In the genomic region with DNA sequence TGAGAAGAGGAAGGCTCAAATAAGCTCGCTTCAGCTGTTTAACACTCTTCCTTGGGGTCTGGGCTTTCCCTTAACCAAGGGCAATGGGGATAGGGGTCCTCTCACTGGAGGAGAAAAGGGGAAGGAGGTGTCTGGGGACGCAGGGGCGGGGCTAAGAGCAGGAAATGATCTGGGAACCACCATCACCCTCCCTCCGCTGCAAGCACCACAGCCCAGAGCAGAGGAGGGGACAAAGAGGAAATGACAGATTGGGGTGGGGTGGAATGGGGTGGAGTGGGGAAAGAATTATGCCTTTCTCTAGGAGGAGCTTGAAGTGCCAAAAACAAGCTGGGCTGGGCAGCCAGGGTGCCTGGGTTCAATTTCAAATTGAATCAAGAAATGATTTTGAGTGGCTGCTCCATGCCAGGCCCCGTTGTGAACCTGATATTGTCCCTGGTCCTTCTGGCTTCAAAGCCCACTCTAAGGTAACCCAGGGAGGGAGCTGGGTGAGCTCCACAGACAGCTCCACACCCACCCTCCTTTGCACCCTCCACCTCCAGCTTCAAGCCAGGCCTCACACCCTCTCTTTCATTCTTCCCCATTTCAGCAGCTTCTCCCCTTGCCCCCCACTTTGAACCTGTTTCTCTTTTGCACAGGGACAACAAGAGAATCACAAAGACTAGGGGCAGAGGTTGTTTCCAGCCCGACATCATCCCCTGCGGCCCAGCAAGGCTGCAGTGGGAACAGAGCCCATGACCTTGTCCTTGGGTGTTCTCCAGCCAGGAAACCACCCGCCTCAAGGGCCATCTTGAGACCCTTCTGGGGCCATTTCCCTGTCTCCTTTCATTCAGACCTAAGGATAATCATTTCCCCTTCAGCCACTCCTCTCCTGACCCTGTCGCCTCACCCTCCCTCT, we compare ENCODE assay signal across 3 cellular contexts.
TF ChIP-seq lines count a peak whose summit lies in the region.

No MANE protein-coding gene starts in this region.

TF ChIP-seq in SK-N-SH, 30 proteins besides CTCF, POLR2A, EP300 and RAD21:
- no peak for TF ChIP-seq RXRA (IDR thresholded peaks at IDR 0.05; ENCODE audit: borderline replicate concordance, low read depth)
- no peak for TF ChIP-seq NFIC (IDR thresholded peaks at IDR 0.05; ENCODE audit: borderline replicate concordance)
- TF ChIP-seq ZBTB33 (IDR thresholded peaks at IDR 0.05; ENCODE audit: borderline replicate concordance, low read depth): no peak
- TF ChIP-seq GATA2 (CRISPR knock-in tag; IDR thresholded peaks at IDR 0.05): no peak
- TF ChIP-seq FOXM1 (IDR thresholded peaks at IDR 0.05; ENCODE audit: low read depth): no peak
- TF ChIP-seq YY1 (IDR thresholded peaks at IDR 0.05; ENCODE audit: low read depth): no peak
- no peak for TF ChIP-seq JUND (IDR thresholded peaks at IDR 0.05)
- no peak for TF ChIP-seq TEAD4 (IDR thresholded peaks at IDR 0.05; ENCODE audit: borderline replicate concordance, insufficient read depth)
- TF ChIP-seq GABPA (IDR thresholded peaks at IDR 0.05; ENCODE audit: low read depth): no peak
- TF ChIP-seq SIN3A (IDR thresholded peaks at IDR 0.05; ENCODE audit: borderline replicate concordance, low read depth, low read length): no peak

TF ChIP-seq in SK-N-SH treated with all-trans-retinoic acid at 6 μM for 48 hours, 23 proteins besides CTCF, POLR2A, EP300 and RAD21:
- TF ChIP-seq SNAI2 (CRISPR knock-in tag; IDR thresholded peaks at IDR 0.05) (no peak), ZFP30 (CRISPR knock-in tag; IDR thresholded peaks at IDR 0.05) (no peak), ISL1 (CRISPR knock-in tag; IDR thresholded peaks at IDR 0.05) (no peak)

TF ChIP-seq in IMR-90, 13 proteins besides CTCF, POLR2A, EP300 and RAD21:
- TF ChIP-seq NFE2L2 (IDR thresholded peaks at IDR 0.05; ENCODE audit: low read depth, low read length): no peak
- no peak for TF ChIP-seq BHLHE40 (IDR thresholded peaks at IDR 0.05; ENCODE audit: low read depth, low read length)
- no peak for TF ChIP-seq MXI1 (IDR thresholded peaks at IDR 0.05; ENCODE audit: borderline replicate concordance, low read depth, low read length)
- no peak for TF ChIP-seq FOS (IDR thresholded peaks at IDR 0.05; ENCODE audit: low read depth, low read length)
- TF ChIP-seq ELK1 (IDR thresholded peaks at IDR 0.05; ENCODE audit: borderline replicate concordance, low read depth, low read length): no peak
- TF ChIP-seq CEBPB (IDR thresholded peaks at IDR 0.05; ENCODE audit: low read depth, low read length): no peak
- no peak for TF ChIP-seq MAZ (IDR thresholded peaks at IDR 0.05; ENCODE audit: borderline replicate concordance, low read depth, low read length)
- no peak for TF ChIP-seq USF2 (IDR thresholded peaks at IDR 0.05; ENCODE audit: low read depth, low read length)
- TF ChIP-seq CHD1 (IDR thresholded peaks at IDR 0.05; ENCODE audit: low read depth, low read length): no peak
- no peak for TF ChIP-seq MAFK (IDR thresholded peaks at IDR 0.05; ENCODE audit: low read depth, low read length)
- no peak for TF ChIP-seq RCOR1 (IDR thresholded peaks at IDR 0.05; ENCODE audit: insufficient replicate concordance, low read length)
- TF ChIP-seq SMC3 (IDR thresholded peaks at IDR 0.05; ENCODE audit: low read depth, low read length): no peak
- TF ChIP-seq RFX5 (IDR thresholded peaks at IDR 0.05; ENCODE audit: low read depth, low read length): no peak
